Comparison of ENCODE assay signal across 9 cellular contexts in the genomic region with DNA sequence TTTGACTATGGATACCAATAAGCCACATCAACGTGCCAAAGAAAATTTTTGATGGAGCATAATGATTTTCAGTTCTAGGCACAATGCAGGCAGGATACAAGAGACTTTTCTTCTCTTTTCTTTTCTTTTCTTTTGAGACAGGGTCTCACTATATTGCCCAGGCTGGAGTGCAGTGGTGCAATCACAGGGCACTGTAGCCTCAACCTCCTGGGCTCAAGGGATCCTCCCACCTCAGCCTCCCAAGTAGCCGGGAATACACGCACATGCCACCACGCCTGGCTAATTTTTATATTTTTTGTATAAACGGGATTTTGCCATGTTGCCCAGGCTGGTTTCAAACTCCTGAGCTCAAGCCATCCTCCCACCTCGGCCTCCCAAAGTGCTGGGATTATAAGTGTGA. TPM values are rescaled to one million over a fixed set of nuclear protein-coding genes. Genes with fewer than 3 reads are reported as not detected.
"Had no signal": no experiment of that assay in that cellular context is flagged by ENCODE, and none has a peak within 500 bp of the region (broad histone marks: within the 10 kb centered on the region; RNA-seq: fewer than 3 reads in every experiment).

No MANE protein-coding gene starts in this region.

RNA-seq across cellular contexts. Expression of a gene that starts 7.4 kb away (rescaled TPM):
- total RNA-seq: activated B cell treated with CpG ODN at 0.5 μM for 24 hours; activated CD4-positive, alpha-beta memory T cell treated with anti-CD3 and anti-CD28 coated beads for 36 hours; activated CD8-positive, alpha-beta T cell treated with anti-CD3 and anti-CD28 coated beads, Interleukin-2, amount 10 ng/mL, durations not matched to agents 7 days and 5 days; T-helper 1 cell treated with Interleukin-12 subunit alpha and Interleukin-12 subunit beta and Interleukin-4 antibody, amounts not matched to agents 30 ng/mL and 1 ng/mL, for 36 hours; WTC11 had no signal

RNA-seq across cellular contexts. Expression of a gene that starts 50.2 kb away (rescaled TPM):
- total RNA-seq: activated B cell treated with CpG ODN at 0.5 μM for 24 hours; activated CD4-positive, alpha-beta T cell treated with anti-CD3 and anti-CD28 coated beads, Interleukin-2, amount 10 ng/mL, durations not matched to agents 7 days and 5 days; activated CD8-positive, alpha-beta memory T cell treated with anti-CD3 and anti-CD28 coated beads for 36 hours; activated CD8-positive, alpha-beta memory T cell treated with anti-CD3 and anti-CD28 coated beads, Interleukin-2, amount 10 ng/mL, durations not matched to agents 7 days and 5 days; activated CD8-positive, alpha-beta T cell treated with anti-CD3 and anti-CD28 coated beads, Interleukin-2, amount 10 ng/mL, durations not matched to agents 7 days and 5 days; T-helper 1 cell treated with Interleukin-12 subunit alpha and Interleukin-12 subunit beta and Interleukin-4 antibody, amounts not matched to agents 30 ng/mL and 1 ng/mL, for 36 hours; T-helper 17 cell had no signal
